In the genomic region with DNA sequence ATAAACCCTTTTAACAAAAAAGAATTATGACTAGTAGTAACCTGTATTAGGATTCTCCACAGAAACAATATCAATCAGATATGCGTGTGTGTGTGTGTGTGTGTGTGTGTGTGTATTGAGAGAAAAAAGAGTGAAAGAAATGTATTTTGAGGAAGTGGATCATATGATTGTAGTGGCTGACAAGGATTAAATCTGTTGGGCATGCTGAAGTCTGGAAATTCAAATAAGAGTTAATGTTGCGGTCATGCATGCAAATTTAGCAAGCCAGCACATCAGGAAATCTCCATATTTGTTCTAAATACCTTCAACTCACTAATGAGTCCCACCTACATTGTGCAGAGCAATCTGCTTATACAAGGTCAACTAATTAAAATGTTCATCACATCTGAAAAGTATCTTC, we compare ENCODE assay signal across 21 cellular contexts. TPM values are rescaled to one million over a fixed set of nuclear protein-coding genes. Genes with fewer than 3 reads are reported as not detected.
"Had no signal": no experiment of that assay in that cellular context is flagged by ENCODE, and none has a peak within 500 bp of the region (broad histone marks: within the 10 kb centered on the region; RNA-seq: fewer than 3 reads in every experiment).

No MANE protein-coding gene starts in this region.

- H3K4me3 Mint-ChIP-seq: activated naive CD4-positive, alpha-beta T cell treated with anti-CD3 and anti-CD28 coated beads, Interleukin-2, amount 50 U/mL, for 24 hours; central memory CD8-positive, alpha-beta T cell; endodermal cell; neural crest cell; stimulated activated naive B cell treated with anti-CD40 and anti-IgM and Interleukin-4, amounts not matched to agents 10 μg/mL and 1 μg/mL and 100 μg/mL, for 72 hours had no signal

- H3K27me3 ChIP-seq: ascending aorta, colonic mucosa had no signal

- H3K4me1 Mint-ChIP-seq: endodermal cell, neural crest cell had no signal

- ATAC-seq: left lobe of liver; stimulated activated naive B cell treated with anti-CD40 and anti-IgM and Interleukin-4, amounts not matched to agents 10 μg/mL and 1 μg/mL and 100 μg/mL, for 72 hours; upper lobe of right lung had no signal

- H3K9me3 ChIP-seq: ascending aorta, colonic mucosa, thoracic aorta, upper lobe of right lung had no signal

- H3K9me3 Mint-ChIP-seq: activated naive CD4-positive, alpha-beta T cell treated with anti-CD3 and anti-CD28 coated beads, Interleukin-2, amount 50 U/mL, for 24 hours; endodermal cell; stimulated activated naive B cell treated with anti-CD40 and anti-IgM and Interleukin-4, amounts not matched to agents 10 μg/mL and 1 μg/mL and 100 μg/mL, for 72 hours had no signal

- DNase-seq: activated CD4-positive, alpha-beta T cell treated with anti-CD3 and anti-CD28 coated beads, Interleukin-2, amount 50 U/mL, for 1 hour; activated CD4-positive, CD25-positive, alpha-beta regulatory T cell treated with anti-CD3 and anti-CD28 coated beads, Interleukin-2, amount 50 U/mL, for 72 hours; activated gamma-delta T cell; colonic mucosa; endodermal cell; foreskin fibroblast; glutamatergic neuron; retina; spleen; stimulated activated naive B cell treated with anti-CD40 and anti-IgM and Interleukin-4, amounts not matched to agents 10 μg/mL and 1 μg/mL and 100 μg/mL, for 72 hours; T1000; upper lobe of right lung had no signal

- H3K36me3 ChIP-seq: ascending aorta, colonic mucosa, spleen, thoracic aorta, upper lobe of right lung had no signal

- H3K27ac ChIP-seq: ascending aorta, colonic mucosa, epithelial cell of prostate, spleen, thoracic aorta, upper lobe of right lung, VCaP had no signal

- H3K4me3 ChIP-seq: ascending aorta, colonic mucosa, spleen, thoracic aorta, upper lobe of right lung had no signal

- H3K36me3 Mint-ChIP-seq: stimulated activated naive B cell treated with anti-CD40 and anti-IgM and Interleukin-4, amounts not matched to agents 10 μg/mL and 1 μg/mL and 100 μg/mL, for 72 hours had no signal

- H3K27ac Mint-ChIP-seq: endodermal cell; stimulated activated naive B cell treated with anti-CD40 and anti-IgM and Interleukin-4, amounts not matched to agents 10 μg/mL and 1 μg/mL and 100 μg/mL, for 72 hours had no signal

- H3K27me3 Mint-ChIP-seq: activated naive CD4-positive, alpha-beta T cell treated with anti-CD3 and anti-CD28 coated beads, Interleukin-2, amount 50 U/mL, for 24 hours; central memory CD8-positive, alpha-beta T cell had no signal

- H3K4me1 ChIP-seq: ascending aorta, colonic mucosa, upper lobe of right lung had no signal

RNA-seq across cellular contexts. Expression of gene IGLL5, which starts 46.8 kb away (rescaled TPM):
- polyA plus RNA-seq: keratinocyte had no signal
